Comparison of ENCODE assay signal across 3 cellular contexts in genomic region chr13:49865174-49865573, GRCh38.
"Had no signal": no experiment of that assay in that cellular context is flagged by ENCODE, and none has a peak within 500 bp of the region (broad histone marks: within the 10 kb centered on the region; RNA-seq: fewer than 3 reads in every experiment).

No MANE protein-coding gene starts in this region.

- H3K4me3 ChIP-seq: GM12878 had no signal

- ATAC-seq: GM12878 had no signal

- DNase-seq: GDM1, GF-D8 had no signal
